In genomic region chr5:133930061-133930823, GRCh38 we compare ENCODE assay signal across 9 cellular contexts. TPM values are rescaled to one million over a fixed set of nuclear protein-coding genes. Genes with fewer than 3 reads are reported as not detected.
DNase-seq lines count a peak whose midpoint lies in the region; ATAC-seq and TF ChIP-seq lines count a peak whose summit lies in the region.
"Had no signal": no experiment of that assay in that cellular context is flagged by ENCODE, and none has a peak within 500 bp of the region (broad histone marks: within the 10 kb centered on the region; RNA-seq: fewer than 3 reads in every experiment).

No MANE protein-coding gene starts in this region.

- no peaks in the 10 kb centered on the region; the same call in 1 of the 2 replicates for H3F3A ChIP-seq in PC-9 (ENCODE audit: insufficient read depth, low read depth)

- H3K27ac ChIP-seq in right cardiac atrium (ENCODE audit: low read length): no peak overlapping the region
- H3K27ac ChIP-seq in PC-9: no peak overlapping the region
- H3K27ac ChIP-seq: right lobe of liver had no signal

- no peak for TF ChIP-seq CTCF in PC-9 (conservative IDR thresholded peaks at IDR 0.05)

- H3K4me2 ChIP-seq in PC-9: no peak overlapping the region

- DNase-seq in right cardiac atrium (peak; percentile 60 to 80 (median 71)), cardiac septum (ENCODE audit: low spot score) (no peak), T-helper 17 cell (no peak), anterior cingulate cortex (lab: John Stamatoyannopoulos, UW) (peak in 36 of 58 donors; percentile 24 to 87 (median 58)), PC-9 (no peak), NCI-H774 (lab: John Stamatoyannopoulos, UW) (no peak)
- DNase-seq in stimulated activated CD4-positive, alpha-beta T cell treated with anti-CD3 and anti-CD28 coated beads, Interleukin-12 subunit alpha, Interleukin-12 subunit beta, amount 100 ng/mL, for 4 hours: peak; percentile 65
- DNase-seq: right lobe of liver had no signal

- peak; percentile 65 to 76 for ATAC-seq in right cardiac atrium
- peak; percentile 78 for ATAC-seq in T-helper 17 cell
- ATAC-seq in HG03159 (IDR thresholded peaks at IDR 0.05; ENCODE audit: unreplicated experiment): no peak

- POLR2A ChIA-PET in PC-9 (lab: Charles Lee; ENCODE audit: unreplicated experiment): no interaction called here

- H2AFZ ChIP-seq in PC-9: no peak overlapping the region

- CTCF ChIA-PET in PC-9 (lab: Charles Lee): no interaction called here

- peaks cover 6% of the 10 kb centered on the region for H3K27me3 Mint-ChIP-seq in T-helper 17 cell

- H3K4me1 ChIP-seq in right cardiac atrium (ENCODE audit: control insufficient read depth, insufficient read depth, low read length): no peaks in the 10 kb centered on the region
- peaks cover 36% of the 10 kb centered on the region for H3K4me1 ChIP-seq in PC-9 (replicated peaks; ENCODE audit: insufficient read depth)

- H3K4me3 ChIP-seq in right cardiac atrium (ENCODE audit: low read length): no peak overlapping the region
- no peak overlapping the region for H3K4me3 ChIP-seq in PC-9
- H3K4me3 ChIP-seq: right lobe of liver had no signal

- no peaks in the 10 kb centered on the region for H3K36me3 ChIP-seq in PC-9 (ENCODE audit: low read depth)
- H3K36me3 ChIP-seq: right lobe of liver had no signal

- H3K4me3 Mint-ChIP-seq in T-helper 17 cell: peak overlapping the region; percentile 78

- H3K27ac Mint-ChIP-seq in T-helper 17 cell: peak overlapping the region; percentile 94

- no peaks in the 10 kb centered on the region for H4K20me1 ChIP-seq in PC-9 (ENCODE audit: insufficient read depth)

- no TSS peak for BruUV-seq in PC-9 (replicated peaks; lab: Mats Ljungman, UMichigan)

- intact Hi-C loops in right cardiac atrium (cut with DNase I): loop anchor here in 1 of 4 donors (10.0 kb wide), 1 partner anchor 505 kb away; no protein-coding TSS in a partner anchor
- intact Hi-C loops in cardiac septum (cut with DNase I): loop anchor here (10.0 kb wide), 1 partner anchor 815 kb away; no protein-coding TSS in a partner anchor
- intact Hi-C loops in PC-9 (cut with micrococcal nuclease; ENCODE audit: unreplicated experiment): no loop called here

- H3K27me3 ChIP-seq in right cardiac atrium (ENCODE audit: control insufficient read depth, insufficient read depth) (no peaks in the 10 kb centered on the region), PC-9 (ENCODE audit: insufficient read depth, low read depth) (no peaks in the 10 kb centered on the region)
- H3K27me3 ChIP-seq: right lobe of liver had no signal

- H3K9me2 ChIP-seq in PC-9 (ENCODE audit: insufficient read depth): no peaks in the 10 kb centered on the region

- H3K9me3 ChIP-seq in right cardiac atrium (ENCODE audit: control insufficient read depth, low read length) (no peaks in the 10 kb centered on the region), T-helper 17 cell (ENCODE audit: control insufficient read depth, low read length, poor library complexity, severe bottlenecking) (no peaks in the 10 kb centered on the region), PC-9 (ENCODE audit: insufficient read depth, low read depth) (no peaks in the 10 kb centered on the region)
- H3K9me3 ChIP-seq: right lobe of liver had no signal

- H3K4me1 Mint-ChIP-seq in T-helper 17 cell: peaks cover 17% of the 10 kb centered on the region

- 56% methylated on average over 16 of the region's 16 CpGs for WGBS in right cardiac atrium

- peaks cover 2% of the 10 kb centered on the region for H3K36me3 Mint-ChIP-seq in T-helper 17 cell (ENCODE audit: low read depth)

- H3K79me2 ChIP-seq in PC-9 (ENCODE audit: low read depth): no peaks in the 10 kb centered on the region

RNA-seq across cellular contexts. Expression of gene C5orf15, which starts 38.2 kb away (rescaled TPM):
- 10 to 100 TPM; 25.8 to 32.0 (median 28.7) TPM for total RNA-seq in right cardiac atrium
- 29.6 TPM for polyA plus RNA-seq in right cardiac atrium
- total RNA-seq in cardiac septum: 22.5 TPM
- total RNA-seq in T-helper 17 cell: 10 to 100 TPM; 12.1 to 13.5 TPM
- total RNA-seq in PC-9 (2021): 24.4 and 45.0 TPM in 2 replicates

Comparison
In these comparisons a context has a peak if more than half of its experiments do, and no peak if none do; other contexts are left out.
1. DNase-seq: peak in right cardiac atrium (3 of 3), anterior cingulate cortex (36 of 58) and stimulated activated CD4-positive, alpha-beta T cell treated with anti-CD3 and anti-CD28 coated beads, Interleukin-12 subunit alpha, Interleukin-12 subunit beta, amount 100 ng/mL, for 4 hours (single experiment); none in cardiac septum (single experiment), T-helper 17 cell (0 of 3), PC-9 (0 of 2) and NCI-H774 (single experiment).